ENCODE assay signal across 2 cellular contexts in genomic region chr9:127809562-127810377, GRCh38.
TF ChIP-seq lines count a peak whose summit lies in the region.

No MANE protein-coding gene starts in this region.

TF ChIP-seq in IMR-90, 13 proteins besides CTCF, POLR2A, EP300 and RAD21:
- no peak for TF ChIP-seq CHD1 (IDR thresholded peaks at IDR 0.05; ENCODE audit: low read depth, low read length)
- no peak for TF ChIP-seq RCOR1 (IDR thresholded peaks at IDR 0.05; ENCODE audit: insufficient replicate concordance, low read length)
- TF ChIP-seq, protein P1, sequence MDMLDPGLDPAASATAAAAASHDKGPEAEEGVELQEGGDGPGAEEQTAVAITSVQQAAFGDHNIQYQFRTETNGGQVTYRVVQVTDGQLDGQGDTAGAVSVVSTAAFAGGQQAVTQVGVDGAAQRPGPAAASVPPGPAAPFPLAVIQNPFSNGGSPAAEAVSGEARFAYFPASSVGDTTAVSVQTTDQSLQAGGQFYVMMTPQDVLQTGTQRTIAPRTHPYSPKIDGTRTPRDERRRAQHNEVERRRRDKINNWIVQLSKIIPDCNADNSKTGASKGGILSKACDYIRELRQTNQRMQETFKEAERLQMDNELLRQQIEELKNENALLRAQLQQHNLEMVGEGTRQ (IDR thresholded peaks at IDR 0.05; ENCODE audit: low read depth, low read length) = no peak
- TF ChIP-seq NFE2L2 (IDR thresholded peaks at IDR 0.05; ENCODE audit: low read depth, low read length) = no peak
- TF ChIP-seq MAFK (IDR thresholded peaks at IDR 0.05; ENCODE audit: low read depth, low read length) = no peak
- no peak for TF ChIP-seq SMC3 (IDR thresholded peaks at IDR 0.05; ENCODE audit: low read depth, low read length)
- no peak for TF ChIP-seq MXI1 (IDR thresholded peaks at IDR 0.05; ENCODE audit: borderline replicate concordance, low read depth, low read length)
- no peak for TF ChIP-seq CEBPB (IDR thresholded peaks at IDR 0.05; ENCODE audit: low read depth, low read length)
- TF ChIP-seq BHLHE40 (IDR thresholded peaks at IDR 0.05; ENCODE audit: low read depth, low read length) = no peak
- TF ChIP-seq MAZ (IDR thresholded peaks at IDR 0.05; ENCODE audit: borderline replicate concordance, low read depth, low read length) = no peak
- no peak for TF ChIP-seq RFX5 (IDR thresholded peaks at IDR 0.05; ENCODE audit: low read depth, low read length)
- no peak for TF ChIP-seq FOS (IDR thresholded peaks at IDR 0.05; ENCODE audit: low read depth, low read length)
- TF ChIP-seq, protein P2, sequence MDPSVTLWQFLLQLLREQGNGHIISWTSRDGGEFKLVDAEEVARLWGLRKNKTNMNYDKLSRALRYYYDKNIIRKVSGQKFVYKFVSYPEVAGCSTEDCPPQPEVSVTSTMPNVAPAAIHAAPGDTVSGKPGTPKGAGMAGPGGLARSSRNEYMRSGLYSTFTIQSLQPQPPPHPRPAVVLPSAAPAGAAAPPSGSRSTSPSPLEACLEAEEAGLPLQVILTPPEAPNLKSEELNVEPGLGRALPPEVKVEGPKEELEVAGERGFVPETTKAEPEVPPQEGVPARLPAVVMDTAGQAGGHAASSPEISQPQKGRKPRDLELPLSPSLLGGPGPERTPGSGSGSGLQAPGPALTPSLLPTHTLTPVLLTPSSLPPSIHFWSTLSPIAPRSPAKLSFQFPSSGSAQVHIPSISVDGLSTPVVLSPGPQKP (IDR thresholded peaks at IDR 0.05; ENCODE audit: borderline replicate concordance, low read depth, low read length) = no peak
TF ChIP-seq in IMR-90: peak in this region for 0.

TF ChIP-seq in endothelial cell of umbilical vein, 7 proteins besides CTCF, POLR2A, EP300 and RAD21:
- TF ChIP-seq POLR2AphosphoS5 (IDR thresholded peaks at IDR 0.05; ENCODE audit: insufficient read depth, low read depth, low read length) = peak; percentile 42
- TF ChIP-seq FOS (IDR thresholded peaks at IDR 0.05; ENCODE audit: borderline replicate concordance, insufficient read depth, low read length) = no peak
- no peak for TF ChIP-seq JUN (IDR thresholded peaks at IDR 0.05; ENCODE audit: borderline replicate concordance, insufficient read depth, insufficient read length, low read depth)
